ENCODE assay signal across 8 cellular contexts in genomic region chr4:184649971-184650855, GRCh38. TPM values are rescaled to one million over a fixed set of nuclear protein-coding genes. Genes with fewer than 3 reads are reported as not detected.
DNase-seq lines count a peak whose midpoint lies in the region; ATAC-seq and TF ChIP-seq lines count a peak whose summit lies in the region.

No MANE protein-coding gene starts in this region.

- in situ Hi-C loops in gastrocnemius medialis (cut with MboI; ENCODE audit: low sequenced_read_pairs in 4 of 4), result loop anchor here in 1 of 4 donors (10.0 kb wide), 1 partner anchor 385 kb away; no protein-coding TSS in a partner anchor

- H3K4me2 ChIP-seq in KMS-11, result peak overlapping the region; percentile 84

- peaks cover 54% of the 10 kb centered on the region for H3K4me1 Mint-ChIP-seq in activated naive CD4-positive, alpha-beta T cell treated with anti-CD3 and anti-CD28 coated beads, Interleukin-2, amount 10 ng/mL, durations not matched to agents 7 days and 5 days

- H3K9me3 ChIP-seq in gastrocnemius medialis, result no peaks in the 10 kb centered on the region

- intact Hi-C loops in left ventricle myocardium superior (cut with micrococcal nuclease), result no loop called here
- intact Hi-C loops in gastrocnemius medialis (cut with DNase I; ENCODE audit: low total_unique reads), result loop anchor here (1.0 to 10.0 kb wide), 8 partner anchors 84 to 1542 kb away; partner anchors contain the start of genes CENPU, CFAP97, CYP4V2 and IRF2

- DNase-seq in NCI-H2171 treated with DMSO at 0.1 percent for 48 hours (lab: John Stamatoyannopoulos, UW) (peak; percentile 26), NCI-H2171 (lab: John Stamatoyannopoulos, UW) (no peak), left ventricle myocardium superior (no peak), gastrocnemius medialis (peak in 1 of 2 donors; percentile 34)
- DNase-seq in activated naive CD4-positive, alpha-beta T cell treated with anti-CD3 and anti-CD28 coated beads, Interleukin-2, amount 10 ng/mL, durations not matched to agents 7 days and 5 days, result no peak
- DNase-seq in stimulated activated naive CD4-positive, alpha-beta T cell treated with Interleukin-2 at 50 U/mL for 16 hours (lab: John Stamatoyannopoulos, UW), result no peak

- peaks cover 31% of the 10 kb centered on the region for H3K4me1 ChIP-seq in KMS-11 (ENCODE audit: low read depth, poor library complexity, severe bottlenecking)
- peaks cover 42 to 47% of the 10 kb centered on the region in 2 donors for H3K4me1 ChIP-seq in gastrocnemius medialis

- no peak overlapping the region for H3K4me3 ChIP-seq in KMS-11 (IDR thresholded peaks at IDR 0.05; ENCODE audit: insufficient read depth, low read depth, low read length)
- H3K4me3 ChIP-seq in gastrocnemius medialis, result peak overlapping the region; percentile 64 to 72 (median 71)

- no peak for TF ChIP-seq POLR2A in gastrocnemius medialis (IDR thresholded peaks at IDR 0.05)

- H3K9me3 Mint-ChIP-seq in activated naive CD4-positive, alpha-beta T cell treated with anti-CD3 and anti-CD28 coated beads, Interleukin-2, amount 10 ng/mL, durations not matched to agents 7 days and 5 days, result no peaks in the 10 kb centered on the region

- TF ChIP-seq CTCF in KMS-11 (conservative IDR thresholded peaks at IDR 0.05; ENCODE audit: low read depth, low read length) (no peak), gastrocnemius medialis (IDR thresholded peaks at IDR 0.05 in 4 of 5, conservative IDR thresholded peaks at IDR 0.05 in 1 of 5) (no peak)

- H3K27me3 Mint-ChIP-seq in activated naive CD4-positive, alpha-beta T cell treated with anti-CD3 and anti-CD28 coated beads, Interleukin-2, amount 10 ng/mL, durations not matched to agents 7 days and 5 days, result no peaks in the 10 kb centered on the region

- peaks cover 48% of the 10 kb centered on the region for H3K36me3 Mint-ChIP-seq in activated naive CD4-positive, alpha-beta T cell treated with anti-CD3 and anti-CD28 coated beads, Interleukin-2, amount 10 ng/mL, durations not matched to agents 7 days and 5 days

- peaks cover 49% of the 10 kb centered on the region for H3K79me2 ChIP-seq in KMS-11 (ENCODE audit: insufficient read depth, low read depth)

- H3K27ac Mint-ChIP-seq in activated naive CD4-positive, alpha-beta T cell treated with anti-CD3 and anti-CD28 coated beads, Interleukin-2, amount 10 ng/mL, durations not matched to agents 7 days and 5 days, result peak overlapping the region; percentile 88

- peaks cover 18% of the 10 kb centered on the region for H4K20me1 ChIP-seq in KMS-11 (ENCODE audit: insufficient read depth)

- peak overlapping the region; percentile 81 for H3K4me3 Mint-ChIP-seq in activated naive CD4-positive, alpha-beta T cell treated with anti-CD3 and anti-CD28 coated beads, Interleukin-2, amount 10 ng/mL, durations not matched to agents 7 days and 5 days

- peak overlapping the region; percentile 71 for H3K9ac ChIP-seq in KMS-11

- peak overlapping the region; percentile 70 for H2AFZ ChIP-seq in KMS-11 (ENCODE audit: low read depth)

- peak; percentile 5 for ATAC-seq in GM21576 (IDR thresholded peaks at IDR 0.05; ENCODE audit: unreplicated experiment)
- peak; percentile 7 for ATAC-seq in left ventricle myocardium superior
- ATAC-seq in gastrocnemius medialis, result peak; percentile 35 to 46

- no peaks in the 10 kb centered on the region for H3K27me3 ChIP-seq in KMS-11 (ENCODE audit: insufficient read depth, low read depth)
- H3K27me3 ChIP-seq in gastrocnemius medialis, result no peaks in the 10 kb centered on the region

- H3K27ac ChIP-seq in KMS-11 (peak overlapping the region; percentile 57), gastrocnemius medialis (peak overlapping the region; percentile 89 to 100 (median 98))

- H3K36me3 ChIP-seq in KMS-11 (ENCODE audit: insufficient read depth), result peaks cover 7% of the 10 kb centered on the region; the same call in 1 of the 2 replicates
- H3K36me3 ChIP-seq in gastrocnemius medialis, result no peaks in the 10 kb centered on the region

- CTCF ChIA-PET in activated naive CD4-positive, alpha-beta T cell treated with anti-CD3 and anti-CD28 coated beads, Interleukin-2, amount 10 ng/mL, durations not matched to agents 7 days and 5 days (lab: Charles Lee), result interaction anchor here (0.6 to 2.0 kb wide), 3 partner anchors 84 to 386 kb away, joined by 3 to 11 read pairs (median 3); partner anchors contain the start of gene CENPU

RNA-seq across cellular contexts. Expression of gene PRIMPOL, which starts 0.7 kb away (rescaled TPM):
- total RNA-seq in left ventricle myocardium superior (11.4 TPM), gastrocnemius medialis (10 to 100 TPM in 3 of 4 donors, 1 to 10 TPM in 1; 5.9 to 11.1 (median 10.7) TPM)

RNA-seq across cellular contexts. Expression of gene CASP3, which starts 1.0 kb away (rescaled TPM):
- total RNA-seq in left ventricle myocardium superior, result 11.3 TPM
- 10 to 100 TPM; 16.9 to 25.5 (median 20.8) TPM for total RNA-seq in gastrocnemius medialis
